Comparison of ENCODE assay signal across 1 cellular context in the genomic region with DNA sequence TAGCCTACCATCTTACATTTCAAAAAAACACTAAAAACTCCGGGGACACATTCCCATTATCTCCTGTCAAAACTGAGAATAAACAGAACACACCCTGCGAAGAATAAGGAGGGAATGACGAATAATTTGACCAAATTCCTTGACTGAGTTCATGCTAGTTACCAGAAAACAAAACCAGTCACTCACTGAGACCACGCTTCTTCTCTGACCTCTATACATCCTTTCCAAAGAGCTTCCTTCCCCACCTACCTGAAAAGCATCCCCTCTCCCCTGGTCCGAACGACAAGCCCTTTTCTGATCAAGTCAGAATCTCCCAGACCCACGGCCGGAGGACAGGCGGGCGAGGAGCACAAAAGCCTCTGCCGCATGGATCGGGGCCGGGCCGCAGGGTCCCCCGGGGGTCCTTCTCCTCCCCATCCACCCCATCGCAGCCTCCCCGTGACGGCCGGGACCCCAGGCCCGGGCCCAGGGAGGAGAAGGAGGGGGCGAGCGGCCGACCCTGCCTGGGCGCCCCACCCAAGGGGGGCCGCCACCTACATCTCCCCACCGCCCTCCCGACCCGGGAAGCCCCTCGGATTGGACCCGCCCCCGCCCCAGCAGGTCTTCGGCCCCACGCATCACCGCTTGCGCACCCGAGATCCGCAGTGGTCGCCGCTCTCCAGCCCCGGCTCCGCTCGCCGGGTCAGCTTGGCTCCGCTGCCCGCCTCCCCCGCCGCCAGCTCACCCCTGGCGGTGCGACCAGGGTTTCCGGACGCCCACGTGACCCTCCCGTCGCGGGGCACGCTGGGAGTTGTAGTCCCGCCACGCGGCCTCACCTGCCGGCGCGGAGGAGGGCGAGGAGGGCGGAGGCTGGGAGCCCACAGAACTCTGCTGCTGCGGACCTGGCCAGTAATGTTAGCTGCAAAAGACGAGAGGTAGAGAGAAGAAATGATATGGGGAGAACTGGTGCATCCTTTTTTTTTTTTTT.
A peak's percentile ranks its signal among the peaks of the same experiment; 100 is the strongest.
TF ChIP-seq lines count a peak whose summit lies in the region.

A gene with protein sequence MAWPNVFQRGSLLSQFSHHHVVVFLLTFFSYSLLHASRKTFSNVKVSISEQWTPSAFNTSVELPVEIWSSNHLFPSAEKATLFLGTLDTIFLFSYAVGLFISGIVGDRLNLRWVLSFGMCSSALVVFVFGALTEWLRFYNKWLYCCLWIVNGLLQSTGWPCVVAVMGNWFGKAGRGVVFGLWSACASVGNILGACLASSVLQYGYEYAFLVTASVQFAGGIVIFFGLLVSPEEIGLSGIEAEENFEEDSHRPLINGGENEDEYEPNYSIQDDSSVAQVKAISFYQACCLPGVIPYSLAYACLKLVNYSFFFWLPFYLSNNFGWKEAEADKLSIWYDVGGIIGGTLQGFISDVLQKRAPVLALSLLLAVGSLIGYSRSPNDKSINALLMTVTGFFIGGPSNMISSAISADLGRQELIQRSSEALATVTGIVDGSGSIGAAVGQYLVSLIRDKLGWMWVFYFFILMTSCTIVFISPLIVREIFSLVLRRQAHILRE (minus strand): TSS at position 747 of the 967 bp plus-strand sequence. CDS start 16,004 bp downstream, outside the sequence.

TF ChIP-seq in HepG2, 621 proteins besides CTCF, POLR2A, EP300 and RAD21 (continued from another document and continues in another):
- peak; percentile 88 for TF ChIP-seq ZNF770 (CRISPR knock-in tag; IDR thresholded peaks at IDR 0.05)
- no peak for TF ChIP-seq ZNF543 (CRISPR knock-in tag; IDR thresholded peaks at IDR 0.05)
- TF ChIP-seq LRRFIP1 (CRISPR knock-in tag; conservative IDR thresholded peaks at IDR 0.05) = no peak
- 0 out of 2 replicates have a peak, but pooled peaks have one; percentile 26 for TF ChIP-seq MLX (CRISPR knock-in tag; IDR thresholded peaks at IDR 0.05)
- 0 out of 2 replicates have a peak, but pooled peaks have one; percentile 23 for TF ChIP-seq RXRA (CRISPR knock-in tag; IDR thresholded peaks at IDR 0.05)
- TF ChIP-seq, protein P1, sequence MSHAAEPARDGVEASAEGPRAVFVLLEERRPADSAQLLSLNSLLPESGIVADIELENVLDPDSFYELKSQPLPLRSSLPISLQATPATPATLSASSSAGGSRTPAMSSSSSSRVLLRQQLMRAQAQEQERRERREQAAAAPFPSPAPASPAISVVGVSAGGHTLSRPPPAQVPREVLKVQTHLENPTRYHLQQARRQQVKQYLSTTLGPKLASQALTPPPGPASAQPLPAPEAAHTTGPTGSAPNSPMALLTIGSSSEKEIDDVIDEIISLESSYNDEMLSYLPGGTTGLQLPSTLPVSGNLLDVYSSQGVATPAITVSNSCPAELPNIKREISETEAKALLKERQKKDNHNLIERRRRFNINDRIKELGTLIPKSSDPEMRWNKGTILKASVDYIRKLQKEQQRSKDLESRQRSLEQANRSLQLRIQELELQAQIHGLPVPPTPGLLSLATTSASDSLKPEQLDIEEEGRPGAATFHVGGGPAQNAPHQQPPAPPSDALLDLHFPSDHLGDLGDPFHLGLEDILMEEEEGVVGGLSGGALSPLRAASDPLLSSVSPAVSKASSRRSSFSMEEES (CRISPR knock-in tag; IDR thresholded peaks at IDR 0.05) = peak; percentile 86
- TF ChIP-seq ZNF136 (CRISPR knock-in tag; IDR thresholded peaks at IDR 0.05; ENCODE audit: low read depth) = no peak
- peak; percentile 86 for TF ChIP-seq RAD51 (IDR thresholded peaks at IDR 0.05; ENCODE audit: borderline replicate concordance)
- no peak for TF ChIP-seq AKAP8 (CRISPR knock-in tag; IDR thresholded peaks at IDR 0.05)
- no peak for TF ChIP-seq ZNF546 (CRISPR knock-in tag; conservative IDR thresholded peaks at IDR 0.05)
- no peak for TF ChIP-seq ZFAT (CRISPR knock-in tag; conservative IDR thresholded peaks at IDR 0.05)
- no peak for TF ChIP-seq REPIN1 (CRISPR knock-in tag; IDR thresholded peaks at IDR 0.05; ENCODE audit: borderline replicate concordance, low read depth)
- no peak for TF ChIP-seq ZNF550 (CRISPR knock-in tag; IDR thresholded peaks at IDR 0.05; ENCODE audit: borderline replicate concordance)
- TF ChIP-seq ERF (CRISPR knock-in tag; IDR thresholded peaks at IDR 0.05) = peak; percentile 68; the same call in 1 of the 2 replicates
- no peak for TF ChIP-seq GATAD2A (CRISPR knock-in tag; IDR thresholded peaks at IDR 0.05)
- TF ChIP-seq SMAD3 (CRISPR knock-in tag; IDR thresholded peaks at IDR 0.05) = no peak
- TF ChIP-seq ZNF878 (CRISPR knock-in tag; IDR thresholded peaks at IDR 0.05) = no peak
- TF ChIP-seq, protein P2, sequence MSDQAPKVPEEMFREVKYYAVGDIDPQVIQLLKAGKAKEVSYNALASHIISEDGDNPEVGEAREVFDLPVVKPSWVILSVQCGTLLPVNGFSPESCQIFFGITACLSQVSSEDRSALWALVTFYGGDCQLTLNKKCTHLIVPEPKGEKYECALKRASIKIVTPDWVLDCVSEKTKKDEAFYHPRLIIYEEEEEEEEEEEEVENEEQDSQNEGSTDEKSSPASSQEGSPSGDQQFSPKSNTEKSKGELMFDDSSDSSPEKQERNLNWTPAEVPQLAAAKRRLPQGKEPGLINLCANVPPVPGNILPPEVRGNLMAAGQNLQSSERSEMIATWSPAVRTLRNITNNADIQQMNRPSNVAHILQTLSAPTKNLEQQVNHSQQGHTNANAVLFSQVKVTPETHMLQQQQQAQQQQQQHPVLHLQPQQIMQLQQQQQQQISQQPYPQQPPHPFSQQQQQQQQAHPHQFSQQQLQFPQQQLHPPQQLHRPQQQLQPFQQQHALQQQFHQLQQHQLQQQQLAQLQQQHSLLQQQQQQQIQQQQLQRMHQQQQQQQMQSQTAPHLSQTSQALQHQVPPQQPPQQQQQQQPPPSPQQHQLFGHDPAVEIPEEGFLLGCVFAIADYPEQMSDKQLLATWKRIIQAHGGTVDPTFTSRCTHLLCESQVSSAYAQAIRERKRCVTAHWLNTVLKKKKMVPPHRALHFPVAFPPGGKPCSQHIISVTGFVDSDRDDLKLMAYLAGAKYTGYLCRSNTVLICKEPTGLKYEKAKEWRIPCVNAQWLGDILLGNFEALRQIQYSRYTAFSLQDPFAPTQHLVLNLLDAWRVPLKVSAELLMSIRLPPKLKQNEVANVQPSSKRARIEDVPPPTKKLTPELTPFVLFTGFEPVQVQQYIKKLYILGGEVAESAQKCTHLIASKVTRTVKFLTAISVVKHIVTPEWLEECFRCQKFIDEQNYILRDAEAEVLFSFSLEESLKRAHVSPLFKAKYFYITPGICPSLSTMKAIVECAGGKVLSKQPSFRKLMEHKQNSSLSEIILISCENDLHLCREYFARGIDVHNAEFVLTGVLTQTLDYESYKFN (CRISPR knock-in tag; conservative IDR thresholded peaks at IDR 0.05) = no peak
- TF ChIP-seq ZNF839 (CRISPR knock-in tag; IDR thresholded peaks at IDR 0.05; ENCODE audit: borderline replicate concordance) = peak; percentile 24; the same call in 1 of the 2 replicates
- no peak for TF ChIP-seq ZNF484 (CRISPR knock-in tag; IDR thresholded peaks at IDR 0.05; ENCODE audit: borderline replicate concordance, low read depth)
- TF ChIP-seq HNRNPH1 (optimal IDR thresholded peaks at IDR 0.05; ENCODE audit: low read depth, low read length) = no peak
- peak; percentile 85 for TF ChIP-seq PHF8 (CRISPR knock-in tag; IDR thresholded peaks at IDR 0.05)
- peak; percentile 53; the same call in 1 of the 2 replicates for TF ChIP-seq GATAD1 (CRISPR knock-in tag; IDR thresholded peaks at IDR 0.05)
- no peak for TF ChIP-seq ZNF800 (CRISPR knock-in tag; IDR thresholded peaks at IDR 0.05)
- TF ChIP-seq MAZ (IDR thresholded peaks at IDR 0.05; ENCODE audit: borderline replicate concordance, low read depth, low read length) = peak; percentile 45; the same call in 1 of the 2 replicates
- TF ChIP-seq MAZ (CRISPR knock-in tag; IDR thresholded peaks at IDR 0.05; ENCODE audit: low read depth) = peak; percentile 85
- no peak for TF ChIP-seq ZNF337 (CRISPR knock-in tag; IDR thresholded peaks at IDR 0.05; ENCODE audit: borderline replicate concordance, low read depth)
- TF ChIP-seq AHR (CRISPR knock-in tag; IDR thresholded peaks at IDR 0.05) = 0 out of 2 replicates have a peak, but pooled peaks have one; percentile 66
- TF ChIP-seq FOXP1 (IDR thresholded peaks at IDR 0.05) = no peak
- no peak for TF ChIP-seq FOXP1 (CRISPR knock-in tag; IDR thresholded peaks at IDR 0.05)
- no peak for TF ChIP-seq NFYC (CRISPR knock-in tag; IDR thresholded peaks at IDR 0.05)
- peak; percentile 25 for TF ChIP-seq TBL1XR1 (IDR thresholded peaks at IDR 0.05; ENCODE audit: borderline replicate concordance, low read length, partially characterized antibody)
- no peak for TF ChIP-seq SATB2 (CRISPR knock-in tag; IDR thresholded peaks at IDR 0.05)
- TF ChIP-seq PAF1 (CRISPR knock-in tag; IDR thresholded peaks at IDR 0.05) = no peak
- TF ChIP-seq ZNF432 (CRISPR knock-in tag; IDR thresholded peaks at IDR 0.05; ENCODE audit: borderline replicate concordance) = no peak
- TF ChIP-seq TFDP1 (CRISPR knock-in tag; IDR thresholded peaks at IDR 0.05; ENCODE audit: borderline replicate concordance) = peak; percentile 48; the same call in 1 of the 2 replicates
- no peak for TF ChIP-seq ZNF629 (CRISPR knock-in tag; conservative IDR thresholded peaks at IDR 0.05)
- TF ChIP-seq ZNF879 (CRISPR knock-in tag; IDR thresholded peaks at IDR 0.05) = no peak
- no peak for TF ChIP-seq ZNF816 (CRISPR knock-in tag; IDR thresholded peaks at IDR 0.05; ENCODE audit: borderline replicate concordance)
- no peak for TF ChIP-seq REL (CRISPR knock-in tag; conservative IDR thresholded peaks at IDR 0.05)
- no peak for TF ChIP-seq PRMT3 (CRISPR knock-in tag; IDR thresholded peaks at IDR 0.05; ENCODE audit: borderline replicate concordance, low read depth)
- TF ChIP-seq BRD4 (CRISPR knock-in tag; IDR thresholded peaks at IDR 0.05) = no peak
- TF ChIP-seq KDM5A (IDR thresholded peaks at IDR 0.05; ENCODE audit: borderline replicate concordance, low read length) = no peak; the same call in 1 of the 2 replicates
- TF ChIP-seq ZSCAN29 (CRISPR knock-in tag; conservative IDR thresholded peaks at IDR 0.05) = no peak
- no peak for TF ChIP-seq GFI1 (CRISPR knock-in tag; IDR thresholded peaks at IDR 0.05; ENCODE audit: borderline replicate concordance)
- no peak for TF ChIP-seq NR0B2 (CRISPR knock-in tag; IDR thresholded peaks at IDR 0.05)
